7 cellular contexts compared by ENCODE assay signal in the genomic region with DNA sequence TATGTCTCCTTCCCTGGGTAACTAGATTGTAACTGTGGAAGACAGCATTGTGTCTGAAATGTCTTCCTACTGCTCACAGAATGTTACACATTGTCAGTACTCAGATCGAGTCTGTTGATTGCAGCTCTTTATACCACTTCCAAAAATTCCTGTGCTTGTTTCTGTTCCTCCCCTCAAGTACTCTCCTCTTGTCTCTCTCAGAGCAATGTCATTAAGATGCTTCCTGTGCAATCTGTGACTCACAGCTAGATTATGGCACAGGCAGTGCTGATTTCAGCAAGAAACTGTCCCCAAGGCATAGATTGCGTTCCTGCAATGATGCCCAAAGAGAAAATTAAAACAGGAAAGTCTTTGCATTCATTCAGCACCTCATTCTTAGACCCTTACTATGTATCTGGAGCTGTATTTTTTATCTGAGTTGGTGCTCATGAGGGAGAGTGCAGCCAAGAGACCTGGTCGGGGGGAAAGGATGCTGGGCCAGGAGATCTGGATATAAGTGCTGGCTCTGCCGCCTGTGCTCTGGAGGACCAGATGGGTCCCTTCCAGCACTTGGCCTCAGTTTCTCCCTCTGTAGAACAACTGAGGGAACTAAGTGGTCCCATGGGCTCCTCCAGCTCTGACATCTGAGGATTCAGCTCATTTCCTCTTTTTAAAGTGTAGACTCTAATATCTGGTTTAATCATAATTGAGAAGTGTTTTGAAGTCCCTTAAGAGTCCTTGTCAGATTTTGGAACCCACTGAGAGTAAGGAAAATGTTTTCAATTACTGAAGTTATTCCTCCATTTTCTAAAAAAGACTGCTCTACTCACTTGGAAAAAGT. TPM values are rescaled to one million over a fixed set of nuclear protein-coding genes. Genes with fewer than 3 reads are reported as not detected.
DNase-seq lines count a peak whose midpoint lies in the region; ATAC-seq and TF ChIP-seq lines count a peak whose summit lies in the region.

No MANE protein-coding gene starts in this region.

- RAD21 ChIA-PET in HCT116 (lab: Charles Lee; ENCODE audit: low non-redundant PET in 1 of 2, low total read pairs in 2 of 2, uncharacterized antibody in 2 of 2, unreplicated experiment in 2 of 2), result no interaction called here

- no peak overlapping the region for H3K9ac ChIP-seq in HCT116 (ENCODE audit: low read length)

- H3K27ac ChIP-seq in HCT116 (ENCODE audit: low read depth, low read length) (no peak overlapping the region), SJSA1 (peak overlapping the region; percentile 13), gastroesophageal sphincter (peak overlapping the region in 1 of 4 donors; percentile 20)

- no peaks in the 10 kb centered on the region for H3K9me2 ChIP-seq in HCT116 (ENCODE audit: insufficient read depth)

- H3K36me3 ChIP-seq in HCT116 (ENCODE audit: control insufficient read depth in 1 of 2, insufficient read depth in 2 of 2, low read length in 2 of 2) (no peaks in the 10 kb centered on the region), SJSA1 (no peaks in the 10 kb centered on the region), gastroesophageal sphincter (no peaks in the 10 kb centered on the region)

- H3K27me3 ChIP-seq in HCT116 (ENCODE audit: insufficient read depth, low read length) (no peaks in the 10 kb centered on the region), SJSA1 (replicated peaks) (no peaks in the 10 kb centered on the region), gastroesophageal sphincter (no peaks in the 10 kb centered on the region)

- H3K9me3 ChIP-seq in HCT116 (ENCODE audit: control insufficient read depth in 1 of 2, insufficient read depth in 1 of 2, low read depth in 1 of 2, low read length in 2 of 2) (no peaks in the 10 kb centered on the region), SJSA1 (replicated peaks) (no peaks in the 10 kb centered on the region), gastroesophageal sphincter (no peaks in the 10 kb centered on the region)

- intact Hi-C loops in HCT116 (cut with micrococcal nuclease), result no loop called here

- peak; percentile 27 for DNase-seq in HCT116 (ENCODE audit: low read depth, low spot score)
- peak; percentile 72 to 86 for DNase-seq in SJSA1 (ENCODE audit: low read depth in 1 of 2, low spot score in 2 of 2)
- DNase-seq in stimulated activated effector memory CD8-positive, alpha-beta T cell treated with anti-CD3 and anti-CD28 coated beads, Interleukin-12 subunit alpha, Interleukin-12 subunit beta, amount 100 ng/mL, for 72 hours (ENCODE audit: low spot score in 2 of 2), result no peak

- no peaks in the 10 kb centered on the region for H3K36me3 Mint-ChIP-seq in stimulated activated effector memory CD8-positive, alpha-beta T cell treated with anti-CD3 and anti-CD28 coated beads, Interleukin-12 subunit alpha, Interleukin-12 subunit beta, amount 100 ng/mL, for 72 hours

- no peak overlapping the region for H3K27ac Mint-ChIP-seq in stimulated activated effector memory CD8-positive, alpha-beta T cell treated with anti-CD3 and anti-CD28 coated beads, Interleukin-12 subunit alpha, Interleukin-12 subunit beta, amount 100 ng/mL, for 72 hours

- TF ChIP-seq RAD21 in HCT116 (IDR thresholded peaks at IDR 0.05; ENCODE audit: low read depth), result no peak

- TF ChIP-seq POLR2A in HCT116 (IDR thresholded peaks at IDR 0.05; ENCODE audit: borderline replicate concordance, extremely low read depth, insufficient read depth, insufficient read length) (no peak), gastroesophageal sphincter (IDR thresholded peaks at IDR 0.05) (no peak)

- no peak overlapping the region for H3K4me3 Mint-ChIP-seq in stimulated activated effector memory CD8-positive, alpha-beta T cell treated with anti-CD3 and anti-CD28 coated beads, Interleukin-12 subunit alpha, Interleukin-12 subunit beta, amount 100 ng/mL, for 72 hours

- POLR2A ChIA-PET in HCT116 (lab: Charles Lee), result interaction anchor here (0.6 kb wide), 1 partner anchor 20 kb away, joined by 5 read pairs; no protein-coding TSS in a partner anchor

- TF ChIP-seq CTCF in HCT116 (IDR thresholded peaks at IDR 0.05 in 2 of 3, conservative IDR thresholded peaks at IDR 0.05 in 1 of 3; ENCODE audit: borderline replicate concordance in 1 of 3, insufficient read depth in 1 of 3, low read depth in 2 of 3, low read length in 2 of 3) (no peak), gastroesophageal sphincter (IDR thresholded peaks at IDR 0.05) (no peak)

- peak overlapping the region; percentile 41 for H3K4me2 ChIP-seq in HCT116 (ENCODE audit: low read length)

- no peak overlapping the region for H3K4me3 ChIP-seq in HCT116 (replicated peaks in 1 of 2; ENCODE audit: low read depth in 1 of 2, low read length in 2 of 2)
- no peak overlapping the region for H3K4me3 ChIP-seq in SJSA1
- H3K4me3 ChIP-seq in gastroesophageal sphincter, result no peak overlapping the region

- CTCF ChIA-PET in HCT116 (lab: Charles Lee), result interaction anchor here (1.1 kb wide), 1 partner anchor 42 kb away, joined by 4 read pairs; no protein-coding TSS in a partner anchor

- no peaks in the 10 kb centered on the region for H3K79me2 ChIP-seq in HCT116 (ENCODE audit: insufficient read depth, low read length)

- H4K20me1 ChIP-seq in HCT116 (ENCODE audit: insufficient read depth), result no peaks in the 10 kb centered on the region

- peak overlapping the region; percentile 84 for H2AFZ ChIP-seq in HCT116 (ENCODE audit: low read depth, low read length, poor library complexity, severe bottlenecking)

- no TSS peak for BruUV-seq in HCT116 (replicated peaks; lab: Mats Ljungman, UMichigan)

- ATAC-seq in HCT116 (peak; percentile 63), gastroesophageal sphincter (peak; percentile 86), GM19035 (IDR thresholded peaks at IDR 0.05; ENCODE audit: unreplicated experiment) (no peak), GM21528 (IDR thresholded peaks at IDR 0.05; ENCODE audit: low FRiP score, unreplicated experiment) (no peak), HG03342 (IDR thresholded peaks at IDR 0.05; ENCODE audit: unreplicated experiment) (no peak)
- ATAC-seq in stimulated activated effector memory CD8-positive, alpha-beta T cell treated with anti-CD3 and anti-CD28 coated beads, Interleukin-12 subunit alpha, Interleukin-12 subunit beta, amount 100 ng/mL, for 72 hours, result peak; percentile 73

- WGBS in gastroesophageal sphincter (ENCODE audit: low coverage in 1 of 2), 2 donors, result 35% methylated on average over 2 to 3 of the region's 4 CpGs

- H3K4me1 ChIP-seq in HCT116 (ENCODE audit: control insufficient read depth in 1 of 2, insufficient read depth in 2 of 2, low read length in 2 of 2), result peaks cover 21 to 35% of the 10 kb centered on the region in 2 experiments
- peaks cover 17% of the 10 kb centered on the region for H3K4me1 ChIP-seq in SJSA1 (replicated peaks)
- peaks cover 0 to 8% (median 0%) of the 10 kb centered on the region in 3 donors for H3K4me1 ChIP-seq in gastroesophageal sphincter

- H3K9me3 Mint-ChIP-seq in stimulated activated effector memory CD8-positive, alpha-beta T cell treated with anti-CD3 and anti-CD28 coated beads, Interleukin-12 subunit alpha, Interleukin-12 subunit beta, amount 100 ng/mL, for 72 hours, result no peaks in the 10 kb centered on the region

- no peak for TF ChIP-seq EP300 in gastroesophageal sphincter (IDR thresholded peaks at IDR 0.05)

- H3K4me1 Mint-ChIP-seq in stimulated activated effector memory CD8-positive, alpha-beta T cell treated with anti-CD3 and anti-CD28 coated beads, Interleukin-12 subunit alpha, Interleukin-12 subunit beta, amount 100 ng/mL, for 72 hours, result peaks cover 23% of the 10 kb centered on the region

TF ChIP-seq in HCT116, 20 proteins besides CTCF, POLR2A, EP300 and RAD21 (continues in another document):
- TF ChIP-seq SRF (IDR thresholded peaks at IDR 0.05; ENCODE audit: low read depth) (no peak), SIN3A (IDR thresholded peaks at IDR 0.05; ENCODE audit: low read depth) (no peak), ZNF274 (IDR thresholded peaks at IDR 0.05; ENCODE audit: low read depth, low read length) (no peak), TCF7L2 (IDR thresholded peaks at IDR 0.05; ENCODE audit: borderline replicate concordance, extremely low read depth, insufficient read depth, insufficient read length) (no peak), ELF1 (IDR thresholded peaks at IDR 0.05; ENCODE audit: borderline replicate concordance, low read depth) (no peak), SP1 (IDR thresholded peaks at IDR 0.05; ENCODE audit: low read depth) (0 out of 2 replicates have a peak, but pooled peaks have one; percentile 34), FOSL1 (IDR thresholded peaks at IDR 0.05; ENCODE audit: low read depth) (peak; percentile 60), POLR2AphosphoS5 (IDR thresholded peaks at IDR 0.05; ENCODE audit: low read depth, low read length) (no peak), CEBPB (IDR thresholded peaks at IDR 0.05; ENCODE audit: low read depth) (peak; percentile 47; the same call in 1 of the 2 replicates), ATF3 (IDR thresholded peaks at IDR 0.05) (no peak), ZBTB33 (IDR thresholded peaks at IDR 0.05; ENCODE audit: extremely low read depth, insufficient replicate concordance, low read length) (no peak)

RNA-seq across cellular contexts. Expression of gene GNPDA1, which starts 40.8 kb away (rescaled TPM):
- total RNA-seq in HCT116 (2021; ENCODE audit: unreplicated experiment) (45.6 TPM), gastroesophageal sphincter (10 to 100 TPM; 34.1 to 46.1 (median 36.3) TPM)
- 37.1 and 42.8 TPM in 2 replicates for polyA plus RNA-seq in HCT116 (2012)
- total RNA-seq in SJSA1 (2014; rRNA removed; shearing (Covaris generic)), result 27.0 and 55.7 TPM in 2 replicates

RNA-seq across cellular contexts. Expression of gene NDFIP1, which starts 54.9 kb away (rescaled TPM):
- total RNA-seq in HCT116 (2021; ENCODE audit: unreplicated experiment) (37.8 TPM), gastroesophageal sphincter (10 to 100 TPM; 62.4 to 86.7 (median 81.6) TPM)
- polyA plus RNA-seq in HCT116 (2012), result 22.8 and 26.1 TPM in 2 replicates
- total RNA-seq in SJSA1 (2014; rRNA removed; shearing (Covaris generic)), result 76.1 and 77.2 TPM in 2 replicates

Comparison
In these comparisons a context has a peak if more than half of its experiments do, and no peak if none do; other contexts are left out.
1. ATAC-seq: peak in HCT116 (single experiment), gastroesophageal sphincter (single experiment) and stimulated activated effector memory CD8-positive, alpha-beta T cell treated with anti-CD3 and anti-CD28 coated beads, Interleukin-12 subunit alpha, Interleukin-12 subunit beta, amount 100 ng/mL, for 72 hours (single experiment); none in GM19035 (single experiment), GM21528 (single experiment) and HG03342 (single experiment).
2. DNase-seq: peak in HCT116 (single experiment) and SJSA1 (2 of 2); none in stimulated activated effector memory CD8-positive, alpha-beta T cell treated with anti-CD3 and anti-CD28 coated beads, Interleukin-12 subunit alpha, Interleukin-12 subunit beta, amount 100 ng/mL, for 72 hours (0 of 2).